ENCODE assay signal across 14 cellular contexts in the genomic region with DNA sequence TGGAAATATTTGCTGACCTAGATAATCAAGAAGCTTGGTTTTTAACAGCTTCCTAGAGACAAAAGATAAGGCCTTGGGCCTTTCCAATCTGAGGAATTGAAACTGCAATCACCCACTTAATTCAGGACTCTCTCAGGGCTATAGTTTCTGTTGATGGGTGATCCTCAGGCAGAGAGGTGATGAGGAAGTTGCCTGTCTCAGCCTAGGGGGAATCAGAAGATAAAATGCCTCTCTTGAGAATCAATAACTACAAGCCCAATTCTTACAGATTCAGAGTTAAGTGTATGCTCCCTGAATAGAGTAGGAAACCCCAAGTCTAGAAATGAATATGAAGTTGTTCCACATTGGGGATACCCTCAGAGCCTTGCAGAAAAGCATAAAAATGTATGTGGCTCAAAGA. TPM values are rescaled to one million over a fixed set of nuclear protein-coding genes. Genes with fewer than 3 reads are reported as not detected.
A peak's percentile ranks its signal among the peaks of the same experiment; 100 is the strongest.
DNase-seq lines count a peak whose midpoint lies in the region; ATAC-seq, FAIRE-seq and TF ChIP-seq lines count a peak whose summit lies in the region.
"Had no signal": no experiment of that assay in that cellular context is flagged by ENCODE, and none has a peak within 500 bp of the region (broad histone marks: within the 10 kb centered on the region; RNA-seq: fewer than 3 reads in every experiment).

No MANE protein-coding gene starts in this region.

- POLR2A ChIA-PET in activated CD8-positive, alpha-beta T cell treated with anti-CD3 and anti-CD28 coated beads for 36 hours (lab: Charles Lee), result interaction anchor here (0.6 to 1.8 kb wide), 3 partner anchors 8 to 51 kb away, joined by 3 to 5 read pairs (median 4); no protein-coding TSS in a partner anchor

- TF ChIP-seq CTCF in activated CD8-positive, alpha-beta T cell treated with anti-CD3 and anti-CD28 coated beads for 36 hours (IDR thresholded peaks at IDR 0.05), result no peak

- no peak for DNase-seq in activated T-cell treated with anti-CD3 and anti-CD28 coated beads, Interleukin-2, amount 50 U/mL, for 24 hours
- DNase-seq in activated T-cell treated with anti-CD3 and anti-CD28 coated beads, Interleukin-2, amount 50 U/mL, for 48 hours, result no peak
- DNase-seq in activated CD8-positive, alpha-beta T cell treated with anti-CD3 and anti-CD28 coated beads for 36 hours, result no peak
- no peak for DNase-seq in stimulated activated naive CD8-positive, alpha-beta T cell treated with anti-CD3 and anti-CD28 coated beads, Interleukin-15, Interleukin-2, amounts not matched to agents 100 U/mL and 50 U/mL, for 24 hours
- no peak for DNase-seq in kidney glomerular epithelial cell (lab: John Stamatoyannopoulos, UW)
- no peak for DNase-seq in RCC 7860 (ENCODE audit: low spot score)
- DNase-seq: NCI-H1105; NK-92 treated with Interleukin-12 subunit alpha and Interleukin-12 subunit beta, amount 100 ng/mL, for 24 hours; stimulated activated CD4-positive, alpha-beta T cell treated with anti-CD3 and anti-CD28 coated beads, Interleukin-2, amount 100 ng/mL, for 48 hours had no signal

- CTCF ChIA-PET in activated CD8-positive, alpha-beta T cell treated with anti-CD3 and anti-CD28 coated beads for 36 hours (lab: Charles Lee), result interaction anchor here (0.7 to 2.1 kb wide), 5 partner anchors 9 to 24 kb away, joined by 3 to 7 read pairs (median 5); no protein-coding TSS in a partner anchor

- H3K4me3 Mint-ChIP-seq in activated T-cell treated with anti-CD3 and anti-CD28 coated beads, Interleukin-2, amount 50 U/mL, for 24 hours, result no peak overlapping the region
- H3K4me3 Mint-ChIP-seq in activated CD8-positive, alpha-beta T cell treated with anti-CD3 and anti-CD28 coated beads for 36 hours, result no peak overlapping the region
- H3K4me3 Mint-ChIP-seq: T-helper 1 cell treated with Interleukin-12 subunit alpha and Interleukin-12 subunit beta and Interleukin-4 antibody, amounts not matched to agents 30 μg/mL and 1 μg/mL, for 36 hours had no signal

- intact Hi-C loops in activated CD8-positive, alpha-beta T cell treated with anti-CD3 and anti-CD28 coated beads for 36 hours (cut with micrococcal nuclease), result no loop called here

- H3K9me3 Mint-ChIP-seq in activated T-cell treated with anti-CD3 and anti-CD28 coated beads, Interleukin-2, amount 50 U/mL, for 24 hours, result no peaks in the 10 kb centered on the region
- no peaks in the 10 kb centered on the region for H3K9me3 Mint-ChIP-seq in activated CD8-positive, alpha-beta T cell treated with anti-CD3 and anti-CD28 coated beads for 36 hours
- H3K9me3 Mint-ChIP-seq: T-helper 1 cell treated with Interleukin-12 subunit alpha and Interleukin-12 subunit beta and Interleukin-4 antibody, amounts not matched to agents 30 μg/mL and 1 μg/mL, for 36 hours had no signal

- FAIRE-seq in RCC 7860 (lab: Jason Lieb, UNC), result no peak
- FAIRE-seq: astrocyte, H1 had no signal

- ATAC-seq in HG02870 (IDR thresholded peaks at IDR 0.05; ENCODE audit: unreplicated experiment), result peak; percentile 33
- no peak for ATAC-seq in activated CD8-positive, alpha-beta T cell treated with anti-CD3 and anti-CD28 coated beads for 36 hours
- ATAC-seq in stimulated activated naive CD8-positive, alpha-beta T cell treated with anti-CD3 and anti-CD28 coated beads, Interleukin-15, Interleukin-2, amounts not matched to agents 100 U/mL and 50 U/mL, for 24 hours, result peak; percentile 36
- ATAC-seq in HG02938 (IDR thresholded peaks at IDR 0.05; ENCODE audit: unreplicated experiment), result no peak

- H3K27ac Mint-ChIP-seq in activated T-cell treated with anti-CD3 and anti-CD28 coated beads, Interleukin-2, amount 50 U/mL, for 24 hours, result peak overlapping the region; percentile 60
- H3K27ac Mint-ChIP-seq in activated CD8-positive, alpha-beta T cell treated with anti-CD3 and anti-CD28 coated beads for 36 hours, result peak overlapping the region; percentile 68
- H3K27ac Mint-ChIP-seq: T-helper 1 cell treated with Interleukin-12 subunit alpha and Interleukin-12 subunit beta and Interleukin-4 antibody, amounts not matched to agents 30 μg/mL and 1 μg/mL, for 36 hours had no signal

- H3K27me3 Mint-ChIP-seq in activated T-cell treated with anti-CD3 and anti-CD28 coated beads, Interleukin-2, amount 50 U/mL, for 24 hours, result no peaks in the 10 kb centered on the region
- no peaks in the 10 kb centered on the region for H3K27me3 Mint-ChIP-seq in activated CD8-positive, alpha-beta T cell treated with anti-CD3 and anti-CD28 coated beads for 36 hours

- peaks cover 93% of the 10 kb centered on the region for H3K36me3 Mint-ChIP-seq in activated T-cell treated with anti-CD3 and anti-CD28 coated beads, Interleukin-2, amount 50 U/mL, for 24 hours (ENCODE audit: low read depth)
- peaks cover 49% of the 10 kb centered on the region for H3K36me3 Mint-ChIP-seq in activated CD8-positive, alpha-beta T cell treated with anti-CD3 and anti-CD28 coated beads for 36 hours (ENCODE audit: low read depth)

- peaks cover 64% of the 10 kb centered on the region for H3K4me1 Mint-ChIP-seq in activated T-cell treated with anti-CD3 and anti-CD28 coated beads, Interleukin-2, amount 50 U/mL, for 24 hours (ENCODE audit: low read depth)
- H3K4me1 Mint-ChIP-seq in activated CD8-positive, alpha-beta T cell treated with anti-CD3 and anti-CD28 coated beads for 36 hours (ENCODE audit: low read depth), result peaks cover 58% of the 10 kb centered on the region

RNA-seq across cellular contexts. Expression of gene NFKB1, which starts 45.5 kb away (rescaled TPM):
- total RNA-seq in activated CD8-positive, alpha-beta T cell treated with anti-CD3 and anti-CD28 coated beads for 36 hours, result 100 to 1,000 TPM; 224 to 230 TPM

Comparison
In these comparisons a context has a peak if more than half of its experiments do, and no peak if none do; other contexts are left out.
1. ATAC-seq: peak in HG02870 (single experiment) and stimulated activated naive CD8-positive, alpha-beta T cell treated with anti-CD3 and anti-CD28 coated beads, Interleukin-15, Interleukin-2, amounts not matched to agents 100 U/mL and 50 U/mL, for 24 hours (single experiment); none in activated CD8-positive, alpha-beta T cell treated with anti-CD3 and anti-CD28 coated beads for 36 hours (single experiment) and HG02938 (single experiment).